Comparison of ENCODE assay signal across 23 cellular contexts in the genomic region with DNA sequence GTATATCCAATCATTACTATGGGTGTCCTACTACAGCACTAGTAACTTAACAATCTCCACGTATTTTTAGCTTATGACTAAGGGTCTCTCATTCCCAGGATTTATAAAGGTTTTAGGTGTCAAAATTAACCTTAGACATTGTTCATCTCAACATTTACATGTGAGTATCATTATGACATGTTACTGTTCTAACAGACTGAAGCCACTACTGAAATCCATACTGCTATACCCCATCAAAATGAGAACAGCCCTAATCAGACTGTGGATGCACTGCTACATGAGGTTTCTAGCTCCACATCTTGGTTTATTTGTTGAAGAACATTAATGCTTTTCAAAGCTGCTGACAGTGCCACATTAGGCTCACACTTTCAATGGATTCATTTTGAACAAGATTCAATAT. TPM values are rescaled to one million over a fixed set of nuclear protein-coding genes. Genes with fewer than 3 reads are reported as not detected.
DNase-seq lines count a peak whose midpoint lies in the region; ATAC-seq, FAIRE-seq and TF ChIP-seq lines count a peak whose summit lies in the region.
"Had no signal": no experiment of that assay in that cellular context is flagged by ENCODE, and none has a peak within 500 bp of the region (broad histone marks: within the 10 kb centered on the region; RNA-seq: fewer than 3 reads in every experiment).

No MANE protein-coding gene starts in this region.

- TF ChIP-seq POLR2A in GM12891 (IDR thresholded peaks at IDR 0.05; ENCODE audit: low read depth, low read length) = no peak
- no peak for TF ChIP-seq POLR2A in spleen (IDR thresholded peaks at IDR 0.05)
- no peak for TF ChIP-seq POLR2A in heart left ventricle (IDR thresholded peaks at IDR 0.05)

- H3K36me3 ChIP-seq in endocrine pancreas (ENCODE audit: control insufficient read depth, insufficient read depth, low read length) (no peaks in the 10 kb centered on the region), spleen (peaks cover 0 to 42% (median 0%) of the 10 kb centered on the region in 6 donors), heart left ventricle (peaks cover 0 to 18% (median 5%) of the 10 kb centered on the region in 9 donors), ascending aorta (peaks cover 0 to 3% of the 10 kb centered on the region in 2 donors)
- H3K36me3 ChIP-seq: BE2C had no signal

- H3K27me3 ChIP-seq in endocrine pancreas (ENCODE audit: control insufficient read depth, insufficient read depth, low read length) = no peaks in the 10 kb centered on the region
- no peaks in the 10 kb centered on the region for H3K27me3 ChIP-seq in spleen (replicated peaks in 1 of 7)
- no peaks in the 10 kb centered on the region for H3K27me3 ChIP-seq in heart left ventricle
- H3K27me3 ChIP-seq in ascending aorta = no peaks in the 10 kb centered on the region
- H3K27me3 ChIP-seq: BE2C; BLaER1 treated with 17β-estradiol and CSF1 and Interleukin-3, amounts not matched to agents 10 nM and 100 nM had no signal

- H3K4me1 ChIP-seq in endocrine pancreas (ENCODE audit: control insufficient read depth, insufficient read depth, low read length) = no peaks in the 10 kb centered on the region
- H3K4me1 ChIP-seq in spleen = peaks cover 0 to 11% (median 0%) of the 10 kb centered on the region in 6 donors
- peaks cover 0 to 16% (median 1%) of the 10 kb centered on the region in 12 donors for H3K4me1 ChIP-seq in heart left ventricle
- no peaks in the 10 kb centered on the region for H3K4me1 ChIP-seq in ascending aorta

- H3K9ac ChIP-seq in endocrine pancreas (ENCODE audit: control insufficient read depth, insufficient read depth, low read length) = no peak overlapping the region
- H3K9ac ChIP-seq: BLaER1 treated with 17β-estradiol and CSF1 and Interleukin-3, amounts not matched to agents 10 nM and 100 nM; GM23248 had no signal

- H3K27ac ChIP-seq in spleen (no peak overlapping the region), heart left ventricle (no peak overlapping the region), ascending aorta (no peak overlapping the region)
- H3K27ac ChIP-seq: A549; BLaER1 treated with 17β-estradiol and CSF1 and Interleukin-3, amounts not matched to agents 10 nM and 100 nM; GM23248 had no signal

- peak overlapping the region; percentile 40 for H3K4me3 ChIP-seq in endocrine pancreas (ENCODE audit: control insufficient read depth, insufficient read depth, low read length)
- no peak overlapping the region for H3K4me3 ChIP-seq in spleen
- no peak overlapping the region for H3K4me3 ChIP-seq in heart left ventricle
- H3K4me3 ChIP-seq in ascending aorta = no peak overlapping the region
- H3K4me3 ChIP-seq: A549; BLaER1 treated with 17β-estradiol and CSF1 and Interleukin-3, amounts not matched to agents 10 nM and 100 nM; GM23248 had no signal

- ATAC-seq in HG02610 (IDR thresholded peaks at IDR 0.05; ENCODE audit: unreplicated experiment) (peak; percentile 33), heart left ventricle (no peak)
- ATAC-seq: A549 had no signal

- peak; percentile 31 for FAIRE-seq in GM12891 (lab: Jason Lieb, UNC)
- FAIRE-seq: A549, H1 had no signal

- DNase-seq in GM12891 (ENCODE audit: insufficient read length, low spot score) = no peak
- no peak for DNase-seq in spleen
- no peak for DNase-seq in heart left ventricle
- no peak for DNase-seq in ascending aorta (ENCODE audit: low spot score in 2 of 2)
- DNase-seq: 8988T; ACHN; AML-193; BE2C; Calu3; CD4-positive, alpha-beta memory T cell; COR-L47; DMS53; DMS79 treated with DMSO at 0.1 percent for 48 hours; GF-D8; GM23248; H7; HCEC 1CT had no signal

- H3K9me3 ChIP-seq in endocrine pancreas (ENCODE audit: control insufficient read depth, low read length) (no peaks in the 10 kb centered on the region), spleen (no peaks in the 10 kb centered on the region), heart left ventricle (no peaks in the 10 kb centered on the region), ascending aorta (no peaks in the 10 kb centered on the region)
- H3K9me3 ChIP-seq: A549, BE2C had no signal

- 3 to 68% (median 32%) methylated on average over 1 of the region's 1 CpG for WGBS in spleen, 5 donors
- 0 to 79% (median 16%) methylated on average over 1 of the region's 1 CpG for WGBS in heart left ventricle, 4 donors

- TF ChIP-seq CTCF in spleen (IDR thresholded peaks at IDR 0.05 in 8 of 11, conservative IDR thresholded peaks at IDR 0.05 in 3 of 11) = no peak
- no peak for TF ChIP-seq CTCF in heart left ventricle (IDR thresholded peaks at IDR 0.05)
- TF ChIP-seq CTCF in ascending aorta (IDR thresholded peaks at IDR 0.05) = no peak

- intact Hi-C loops in spleen (cut with DNase I; ENCODE audit: low total_unique reads) = no loop called here
- intact Hi-C loops in heart left ventricle (cut with DNase I) = loop anchor here in 1 of 10 donors (10.0 kb wide), 1 partner anchor 105 kb away; no protein-coding TSS in a partner anchor
- intact Hi-C loops in ascending aorta (cut with DNase I) = no loop called here

TF ChIP-seq in GM12891, 5 proteins besides CTCF, POLR2A, EP300 and RAD21:
- TF ChIP-seq SPI1 (IDR thresholded peaks at IDR 0.05; ENCODE audit: low read depth, low read length) (no peak), POU2F2 (IDR thresholded peaks at IDR 0.05; ENCODE audit: low read depth, low read length) (no peak), PAX5 (IDR thresholded peaks at IDR 0.05; ENCODE audit: insufficient read depth, low read length, severe bottlenecking) (no peak), TAF1 (IDR thresholded peaks at IDR 0.05; ENCODE audit: low read depth, low read length) (no peak), POLR2AphosphoS5 (IDR thresholded peaks at IDR 0.05; ENCODE audit: low read depth, low read length) (no peak)

RNA-seq across cellular contexts. Expression of gene TXK, which starts 35.6 kb away (rescaled TPM):
- polyA plus RNA-seq in GM12891 (2012; ENCODE audit: low read depth, missing spikeins) = 1.7 TPM
- total RNA-seq in spleen = 10 to 100 TPM; 17.0 to 36.6 (median 29.6) TPM
- polyA plus RNA-seq in spleen = 1 to 10 TPM; 3.3 to 6.0 (median 3.5) TPM
- total RNA-seq in heart left ventricle = 1 to 10 TPM in 2 of 9 donors, under 1 TPM in 6, not detected in 1; 0.25 to 3.3 (median 0.63) TPM
- polyA plus RNA-seq in heart left ventricle = under 1 TPM; 0.18 to 0.19 TPM
- total RNA-seq in ascending aorta = not detected
- total RNA-seq: G401, GM23248, H1, H7 had no signal
- polyA plus RNA-seq: GM23248, H1 had no signal

Comparison
In these comparisons a context has a peak if more than half of its experiments do, and no peak if none do; other contexts are left out.
1. RNA of gene TXK, which starts 35.6 kb away (total RNA-seq): 17.0 to 36.6 TPM in spleen; 0.25 to 3.3 TPM in heart left ventricle and not detected in ascending aorta (single experiment); every median in the first group is over 4 times any median in the second.